16 cellular contexts compared by ENCODE assay signal in the genomic region with DNA sequence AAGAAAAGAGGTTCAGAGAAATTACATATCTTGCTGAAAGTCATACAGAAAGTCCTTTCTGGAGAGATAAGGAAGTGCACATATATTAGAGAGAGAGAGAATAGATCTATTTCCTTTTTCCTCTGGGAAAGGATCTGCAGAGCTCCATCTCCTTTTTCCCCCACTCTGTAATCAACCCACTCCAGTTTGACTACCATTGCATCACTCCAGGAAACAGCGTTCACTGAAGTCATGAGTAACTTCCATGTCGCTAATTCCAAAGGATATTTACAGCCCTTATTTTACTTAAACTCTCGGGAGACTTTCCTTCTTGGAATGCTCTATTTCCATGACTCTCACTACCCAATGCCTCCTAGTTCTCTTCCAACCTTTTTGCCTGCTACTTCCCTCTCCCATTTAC.
"Had no signal": no experiment of that assay in that cellular context is flagged by ENCODE, and none has a peak within 500 bp of the region (broad histone marks: within the 10 kb centered on the region; RNA-seq: fewer than 3 reads in every experiment).

No MANE protein-coding gene starts in this region.

- H3K9me3 ChIP-seq: colonic mucosa, gastrocnemius medialis, heart left ventricle, lower lobe of right lung, pancreas, stomach, testis had no signal

- H3K4me3 Mint-ChIP-seq: activated naive CD8-positive, alpha-beta T cell; brain; naive B cell had no signal

- DNase-seq: activated T-cell treated with anti-CD3 and anti-CD28 coated beads, Interleukin-2, amount 50 U/mL, for 1 hour; amniotic stem cell; central memory CD4-positive, alpha-beta T cell; colonic mucosa; effector CD4-positive, alpha-beta T cell; gastrocnemius medialis; heart left ventricle; lower lobe of right lung; naive B cell; pancreas; stimulated activated CD4-positive, alpha-beta T cell treated with anti-CD3 and anti-CD28 coated beads, Interleukin-12 subunit alpha, Interleukin-12 subunit beta, amount 100 ng/mL, for 4 hours; stimulated activated CD4-positive, alpha-beta T cell treated with anti-CD3 and anti-CD28 coated beads, Interleukin-2, amount 100 ng/mL, for 24 hours; stomach; testis had no signal

- H3K36me3 Mint-ChIP-seq: brain had no signal

- H3K27me3 ChIP-seq: colonic mucosa, pancreas, testis had no signal

- H3K27ac ChIP-seq: colonic mucosa, gastrocnemius medialis, heart left ventricle, lower lobe of right lung, pancreas, stomach, testis had no signal

- H3K27me3 Mint-ChIP-seq: activated naive CD8-positive, alpha-beta T cell; naive B cell had no signal

- H3K4me1 ChIP-seq: colonic mucosa, gastrocnemius medialis, lower lobe of right lung, pancreas, stomach, testis had no signal

- ATAC-seq: gastrocnemius medialis, heart left ventricle, lower lobe of right lung, pancreas had no signal

- H3K4me3 ChIP-seq: colonic mucosa, gastrocnemius medialis, heart left ventricle, lower lobe of right lung, pancreas, stomach, testis had no signal

- H3K36me3 ChIP-seq: colonic mucosa, gastrocnemius medialis, heart left ventricle, lower lobe of right lung, pancreas, stomach had no signal
